In genomic region chr20:62360854-62361798, GRCh38 we compare ENCODE assay signal across 10 cellular contexts. TPM values are rescaled to one million over a fixed set of nuclear protein-coding genes. Genes with fewer than 3 reads are reported as not detected.
DNase-seq lines count a peak whose midpoint lies in the region; ATAC-seq and TF ChIP-seq lines count a peak whose summit lies in the region.
"Had no signal": no experiment of that assay in that cellular context is flagged by ENCODE, and none has a peak within 500 bp of the region (broad histone marks: within the 10 kb centered on the region; RNA-seq: fewer than 3 reads in every experiment).

No MANE protein-coding gene starts in this region.

- intact Hi-C loops in vagina (cut with DNase I) = no loop called here

- H3K27ac ChIP-seq in muscle layer of colon (ENCODE audit: low read depth, low read length) = peak overlapping the region; percentile 96
- H3K27ac ChIP-seq in vagina = peak overlapping the region; percentile 67

- peaks cover 11% of the 10 kb centered on the region for H3K27me3 Mint-ChIP-seq in T-helper 2 cell treated with Interferon-gamma antibody and Interleukin-4, amounts not matched to agents 5 μg/mL and 100 μg/mL, for 36 hours (ENCODE audit: low read depth)

- no peaks in the 10 kb centered on the region for H3K9me3 ChIP-seq in muscle layer of colon (ENCODE audit: low read length)
- no peaks in the 10 kb centered on the region for H3K9me3 ChIP-seq in vagina

- TF ChIP-seq CTCF in vagina (IDR thresholded peaks at IDR 0.05) = no peak

- peak; percentile 9 for ATAC-seq in esophagus mucosa

- no peak overlapping the region for H3K9ac ChIP-seq in muscle layer of colon (ENCODE audit: low read length)

- H3K4me3 ChIP-seq in muscle layer of colon (ENCODE audit: low read depth in 1 of 2, low read length in 2 of 2) = no peak overlapping the region
- no peak overlapping the region for H3K4me3 ChIP-seq in vagina

- no peak for TF ChIP-seq POLR2A in vagina (IDR thresholded peaks at IDR 0.05)

- H3K4me1 ChIP-seq in muscle layer of colon (ENCODE audit: insufficient read depth, low read length) (peaks cover 76% of the 10 kb centered on the region), vagina (peaks cover 95% of the 10 kb centered on the region)

- H3K4me1 Mint-ChIP-seq in T-helper 2 cell treated with Interferon-gamma antibody and Interleukin-4, amounts not matched to agents 5 μg/mL and 100 μg/mL, for 36 hours (ENCODE audit: low read depth) = no peaks in the 10 kb centered on the region

- no peak overlapping the region for H3K27ac Mint-ChIP-seq in T-helper 2 cell treated with Interferon-gamma antibody and Interleukin-4, amounts not matched to agents 5 μg/mL and 100 μg/mL, for 36 hours

- DNase-seq in NCI-H748 (lab: John Stamatoyannopoulos, UW; ENCODE audit: unreplicated experiment) (peak; percentile 31), NCI-H748 treated with DMSO at 0.1 percent for 48 hours (lab: John Stamatoyannopoulos, UW) (no peak), vagina (ENCODE audit: extremely low spot score in 2 of 2) (no peak)
- no peak for DNase-seq in stimulated activated CD4-positive, alpha-beta T cell treated with anti-CD3 and anti-CD28 coated beads, Interleukin-2, amount 100 ng/mL, for 24 hours
- no peak for DNase-seq in activated naive CD4-positive, alpha-beta T cell treated with anti-CD3 and anti-CD28 coated beads, Interleukin-2, amount 50 U/mL, for 16 hours
- DNase-seq in T-helper 2 cell treated with Interferon-gamma antibody and Interleukin-4, amounts not matched to agents 5 μg/mL and 100 μg/mL, for 36 hours (ENCODE audit: low spot score) = no peak
- DNase-seq: ACHN; activated naive CD4-positive, alpha-beta T cell had no signal

- H3K36me3 Mint-ChIP-seq in T-helper 2 cell treated with Interferon-gamma antibody and Interleukin-4, amounts not matched to agents 5 μg/mL and 100 μg/mL, for 36 hours (ENCODE audit: low read depth) = no peaks in the 10 kb centered on the region

- H3K4me3 Mint-ChIP-seq in T-helper 2 cell treated with Interferon-gamma antibody and Interleukin-4, amounts not matched to agents 5 μg/mL and 100 μg/mL, for 36 hours = no peak overlapping the region

- H3K36me3 ChIP-seq in muscle layer of colon (ENCODE audit: insufficient read depth, low read length) (no peaks in the 10 kb centered on the region), vagina (no peaks in the 10 kb centered on the region)

- H3K27me3 ChIP-seq in muscle layer of colon (ENCODE audit: control insufficient read depth in 1 of 2, insufficient read depth in 2 of 2, low read length in 2 of 2) = no peaks in the 10 kb centered on the region
- no peaks in the 10 kb centered on the region for H3K27me3 ChIP-seq in vagina

- H3K9me3 Mint-ChIP-seq in T-helper 2 cell treated with Interferon-gamma antibody and Interleukin-4, amounts not matched to agents 5 μg/mL and 100 μg/mL, for 36 hours = no peaks in the 10 kb centered on the region

RNA-seq across cellular contexts. Expression of gene LAMA5, which starts 6.0 kb away (rescaled TPM):
- total RNA-seq in esophagus mucosa (83.4 TPM), vagina (150 TPM)

RNA-seq across cellular contexts. Expression of gene RPS21, which starts 25.8 kb away (rescaled TPM):
- total RNA-seq in esophagus mucosa (1,745 TPM), vagina (1,935 TPM)

RNA-seq across cellular contexts. Expression of gene CABLES2, which starts 46.0 kb away (rescaled TPM):
- total RNA-seq in esophagus mucosa (2.4 TPM), vagina (1.5 TPM)

RNA-seq across cellular contexts. Expression of gene ADRM1, which starts 58.3 kb away (rescaled TPM):
- 76.1 TPM for total RNA-seq in esophagus mucosa
- 110 TPM for total RNA-seq in vagina
